In genomic region chr1:12626888-12627287, GRCh38 we compare ENCODE assay signal across 1 cellular context.
TF ChIP-seq lines count a peak whose summit lies in the region.

No MANE protein-coding gene starts in this region.

TF ChIP-seq in endothelial cell of umbilical vein, 7 proteins besides CTCF, POLR2A, EP300 and RAD21:
- TF ChIP-seq POLR2AphosphoS5 (IDR thresholded peaks at IDR 0.05; ENCODE audit: insufficient read depth, low read depth, low read length) (no peak), EZH2 (IDR thresholded peaks at IDR 0.05; ENCODE audit: borderline replicate concordance, low read depth, low read length, severe bottlenecking) (no peak), FOS (IDR thresholded peaks at IDR 0.05; ENCODE audit: borderline replicate concordance, insufficient read depth, low read length) (no peak), MYC (IDR thresholded peaks at IDR 0.05; ENCODE audit: low read depth, low read length) (no peak), MAX (IDR thresholded peaks at IDR 0.05; ENCODE audit: insufficient read depth, insufficient read length) (no peak), JUN (IDR thresholded peaks at IDR 0.05; ENCODE audit: borderline replicate concordance, insufficient read depth, insufficient read length, low read depth) (no peak), GATA2 (IDR thresholded peaks at IDR 0.05; ENCODE audit: insufficient read depth, insufficient read length, low read depth, low read length) (no peak)
